Comparison of ENCODE assay signal across 8 cellular contexts in genomic region chrX:54843050-54843449, GRCh38. TPM values are rescaled to one million over a fixed set of nuclear protein-coding genes. Genes with fewer than 3 reads are reported as not detected.
"Had no signal": no experiment of that assay in that cellular context is flagged by ENCODE, and none has a peak within 500 bp of the region (broad histone marks: within the 10 kb centered on the region; RNA-seq: fewer than 3 reads in every experiment).

No MANE protein-coding gene starts in this region.

- H2AFZ ChIP-seq: GM23338 had no signal

- FAIRE-seq: H1, H54, HTR-8/SVneo had no signal

- H3K4me3 Mint-ChIP-seq: GM23338, H9 had no signal

- H3K4me3 ChIP-seq: GM23338 had no signal

- H3K27ac Mint-ChIP-seq: GM23338, H9, IgD-negative memory B cell had no signal

- ATAC-seq: GM23338 had no signal

- H3K4me1 Mint-ChIP-seq: IgD-negative memory B cell had no signal

- H3K9me3 Mint-ChIP-seq: GM23338 had no signal

- H3K4me2 ChIP-seq: GM23338 had no signal

- H3K36me3 Mint-ChIP-seq: IgD-negative memory B cell had no signal

- DNase-seq: H9, HCEC 1CT, KBM-7 had no signal

RNA-seq across cellular contexts. Expression of gene ITIH6, which starts 45.0 kb away (rescaled TPM):
- total RNA-seq: GM23338, H1, H9 had no signal
- polyA plus RNA-seq: GM23338, IgD-negative memory B cell had no signal
